ENCODE assay signal across 30 cellular contexts in genomic region chr15:88040516-88040915, GRCh38.
"Had no signal": no experiment of that assay in that cellular context is flagged by ENCODE, and none has a peak within 500 bp of the region (broad histone marks: within the 10 kb centered on the region; RNA-seq: fewer than 3 reads in every experiment).

No MANE protein-coding gene starts in this region.

- H3K36me3 Mint-ChIP-seq: activated CD4-positive, alpha-beta memory T cell treated with anti-CD3 and anti-CD28 coated beads for 36 hours; activated CD8-positive, alpha-beta memory T cell treated with anti-CD3 and anti-CD28 coated beads, Interleukin-2, amount 10 ng/mL, durations not matched to agents 7 days and 5 days; activated naive CD4-positive, alpha-beta T cell treated with anti-CD3 and anti-CD28 coated beads, Interleukin-2, amount 50 U/mL, for 24 hours; activated naive CD8-positive, alpha-beta T cell treated with anti-CD3 and anti-CD28 coated beads for 36 hours had no signal

- ATAC-seq: activated CD4-positive, alpha-beta T cell treated with anti-CD3 and anti-CD28 coated beads for 36 hours; activated CD8-positive, alpha-beta memory T cell treated with anti-CD3 and anti-CD28 coated beads, Interleukin-2, amount 10 ng/mL, durations not matched to agents 7 days and 5 days; activated CD8-positive, alpha-beta T cell treated with anti-CD3 and anti-CD28 coated beads, Interleukin-2, amount 10 ng/mL, durations not matched to agents 7 days and 5 days; activated naive CD8-positive, alpha-beta T cell treated with anti-CD3 and anti-CD28 coated beads, Interleukin-2, amount 50 U/mL, for 24 hours; body of pancreas; esophagus mucosa had no signal

- H3K9me3 ChIP-seq: adrenal gland, body of pancreas, colonic mucosa had no signal

- DNase-seq: activated CD4-positive, alpha-beta memory T cell treated with anti-CD3 and anti-CD28 coated beads for 36 hours; activated CD4-positive, alpha-beta T cell treated with anti-CD3 and anti-CD28 coated beads for 36 hours; activated CD4-positive, alpha-beta T cell treated with anti-CD3 and anti-CD28 coated beads, Interleukin-2, amount 10 ng/mL, durations not matched to agents 24 days and 14 days; activated CD4-positive, CD25-positive, alpha-beta regulatory T cell; activated CD4-positive, CD25-positive, alpha-beta regulatory T cell treated with anti-CD3 and anti-CD28 coated beads, Interleukin-2, amount 50 U/mL, for 72 hours; activated CD8-positive, alpha-beta memory T cell treated with anti-CD3 and anti-CD28 coated beads, Interleukin-2, amount 10 ng/mL, durations not matched to agents 7 days and 5 days; activated CD8-positive, alpha-beta memory T cell treated with anti-CD3 and anti-CD28 coated beads, Interleukin-2, amount 50 U/mL, for 4 hours; activated CD8-positive, alpha-beta T cell treated with anti-CD3 and anti-CD28 coated beads, Interleukin-2, amount 10 ng/mL, durations not matched to agents 7 days and 5 days; activated effector memory CD4-positive, alpha-beta T cell treated with anti-CD3 and anti-CD28 coated beads, Interleukin-2, amount 50 U/mL, for 16 hours; activated naive CD4-positive, alpha-beta T cell treated with anti-CD3 and anti-CD28 coated beads for 36 hours; activated naive CD8-positive, alpha-beta T cell treated with anti-CD3 and anti-CD28 coated beads for 36 hours; activated naive CD8-positive, alpha-beta T cell treated with anti-CD3 and anti-CD28 coated beads, Interleukin-2, amount 50 U/mL, for 24 hours; activated T-cell treated with anti-CD3 and anti-CD28 coated beads, Interleukin-2, amount 50 U/mL, for 1 hour; activated T-cell treated with anti-CD3 and anti-CD28 coated beads, Interleukin-2, amount 50 U/mL, for 48 hours; adrenal gland; amygdala; aorta; body of pancreas; central memory CD4-positive, alpha-beta T cell; cerebellar nuclear complex; colonic mucosa; effector CD8-positive, alpha-beta T cell; foreskin fibroblast; head of caudate nucleus; T-helper 2 cell had no signal

- H3K36me3 ChIP-seq: adrenal gland, cardiac muscle cell, colonic mucosa had no signal

- H3K4me3 Mint-ChIP-seq: activated CD4-positive, alpha-beta memory T cell treated with anti-CD3 and anti-CD28 coated beads for 36 hours; activated CD4-positive, alpha-beta T cell treated with anti-CD3 and anti-CD28 coated beads for 36 hours; activated CD4-positive, alpha-beta T cell treated with anti-CD3 and anti-CD28 coated beads, Interleukin-2, amount 10 ng/mL, durations not matched to agents 24 days and 14 days; activated CD8-positive, alpha-beta memory T cell treated with anti-CD3 and anti-CD28 coated beads, Interleukin-2, amount 10 ng/mL, durations not matched to agents 7 days and 5 days; activated CD8-positive, alpha-beta T cell treated with anti-CD3 and anti-CD28 coated beads, Interleukin-2, amount 10 ng/mL, durations not matched to agents 7 days and 5 days; activated naive CD4-positive, alpha-beta T cell treated with anti-CD3 and anti-CD28 coated beads for 36 hours; activated naive CD4-positive, alpha-beta T cell treated with anti-CD3 and anti-CD28 coated beads, Interleukin-2, amount 50 U/mL, for 24 hours; activated naive CD8-positive, alpha-beta T cell treated with anti-CD3 and anti-CD28 coated beads for 36 hours; activated naive CD8-positive, alpha-beta T cell treated with anti-CD3 and anti-CD28 coated beads, Interleukin-2, amount 50 U/mL, for 24 hours; activated T-helper 1 cell treated with anti-CD3 and anti-CD28 coated beads, Interleukin-12 subunit alpha, Interleukin-12 subunit beta, Interleukin-2, Interleukin-4 antibody, amounts not matched to agents 30 ng/mL and 10 ng/mL and 1 ng/mL, durations not matched to agents 14 hours and 24 hours and 36 hours had no signal

- H3K27ac Mint-ChIP-seq: activated CD4-positive, alpha-beta memory T cell treated with anti-CD3 and anti-CD28 coated beads for 36 hours; activated CD4-positive, alpha-beta T cell treated with anti-CD3 and anti-CD28 coated beads for 36 hours; activated CD4-positive, alpha-beta T cell treated with anti-CD3 and anti-CD28 coated beads, Interleukin-2, amount 10 ng/mL, durations not matched to agents 24 days and 14 days; activated CD8-positive, alpha-beta memory T cell treated with anti-CD3 and anti-CD28 coated beads, Interleukin-2, amount 10 ng/mL, durations not matched to agents 7 days and 5 days; activated CD8-positive, alpha-beta T cell treated with anti-CD3 and anti-CD28 coated beads, Interleukin-2, amount 10 ng/mL, durations not matched to agents 7 days and 5 days; activated naive CD4-positive, alpha-beta T cell treated with anti-CD3 and anti-CD28 coated beads for 36 hours; activated naive CD4-positive, alpha-beta T cell treated with anti-CD3 and anti-CD28 coated beads, Interleukin-2, amount 50 U/mL, for 24 hours; activated naive CD8-positive, alpha-beta T cell treated with anti-CD3 and anti-CD28 coated beads for 36 hours; activated naive CD8-positive, alpha-beta T cell treated with anti-CD3 and anti-CD28 coated beads, Interleukin-2, amount 50 U/mL, for 24 hours; activated T-helper 1 cell treated with anti-CD3 and anti-CD28 coated beads, Interleukin-12 subunit alpha, Interleukin-12 subunit beta, Interleukin-2, Interleukin-4 antibody, amounts not matched to agents 30 ng/mL and 10 ng/mL and 1 ng/mL, durations not matched to agents 14 hours and 24 hours and 36 hours; activated T-helper 2 cell treated with anti-CD3 and anti-CD28 coated beads, Interferon-gamma antibody, Interleukin-2, Interleukin-4, amounts not matched to agents 10 μg/mL and 5 μg/mL and 100 μg/mL, durations not matched to agents 14 hours and 24 hours and 36 hours had no signal

- H3K4me1 ChIP-seq: adrenal gland, body of pancreas, colonic mucosa had no signal

- H3K27ac ChIP-seq: adrenal gland, body of pancreas, cardiac muscle cell, colonic mucosa had no signal

- H3K27me3 ChIP-seq: adrenal gland, body of pancreas, cardiac muscle cell, colonic mucosa had no signal

- H3K4me3 ChIP-seq: adrenal gland, body of pancreas, cardiac muscle cell, colonic mucosa had no signal

- H3K4me1 Mint-ChIP-seq: activated CD4-positive, alpha-beta T cell treated with anti-CD3 and anti-CD28 coated beads for 36 hours; activated naive CD8-positive, alpha-beta T cell treated with anti-CD3 and anti-CD28 coated beads, Interleukin-2, amount 50 U/mL, for 24 hours had no signal

- H3K9me3 Mint-ChIP-seq: activated CD4-positive, alpha-beta memory T cell treated with anti-CD3 and anti-CD28 coated beads for 36 hours; activated CD4-positive, alpha-beta T cell treated with anti-CD3 and anti-CD28 coated beads, Interleukin-2, amount 10 ng/mL, durations not matched to agents 24 days and 14 days; activated naive CD4-positive, alpha-beta T cell treated with anti-CD3 and anti-CD28 coated beads for 36 hours; activated naive CD4-positive, alpha-beta T cell treated with anti-CD3 and anti-CD28 coated beads, Interleukin-2, amount 50 U/mL, for 24 hours; activated naive CD8-positive, alpha-beta T cell treated with anti-CD3 and anti-CD28 coated beads for 36 hours; activated naive CD8-positive, alpha-beta T cell treated with anti-CD3 and anti-CD28 coated beads, Interleukin-2, amount 50 U/mL, for 24 hours; activated T-helper 1 cell treated with anti-CD3 and anti-CD28 coated beads, Interleukin-12 subunit alpha, Interleukin-12 subunit beta, Interleukin-2, Interleukin-4 antibody, amounts not matched to agents 30 ng/mL and 10 ng/mL and 1 ng/mL, durations not matched to agents 14 hours and 24 hours and 36 hours; activated T-helper 2 cell treated with anti-CD3 and anti-CD28 coated beads, Interferon-gamma antibody, Interleukin-2, Interleukin-4, amounts not matched to agents 10 μg/mL and 5 μg/mL and 100 μg/mL, durations not matched to agents 14 hours and 24 hours and 36 hours had no signal
